In genomic region chr2:239644016-239644415, GRCh38 we compare ENCODE assay signal across 13 cellular contexts.
DNase-seq lines count a peak whose midpoint lies in the region; ATAC-seq and TF ChIP-seq lines count a peak whose summit lies in the region.
"Had no signal": no experiment of that assay in that cellular context is flagged by ENCODE, and none has a peak within 500 bp of the region (broad histone marks: within the 10 kb centered on the region; RNA-seq: fewer than 3 reads in every experiment).

No MANE protein-coding gene starts in this region.

- no peak overlapping the region for H3K56ac ChIP-seq in mesendoderm (ENCODE audit: low read length)

- H3K4me3 ChIP-seq in MG63 (no peak overlapping the region), coronary artery (no peak overlapping the region), mesendoderm (ENCODE audit: low read length) (no peak overlapping the region)
- H3K4me3 ChIP-seq: mucosa of descending colon, right atrium auricular region had no signal

- H3K27me3 ChIP-seq in MG63 (no peaks in the 10 kb centered on the region), mesendoderm (ENCODE audit: insufficient read depth, low read length, poor library complexity) (no peaks in the 10 kb centered on the region)
- H3K27me3 ChIP-seq: right atrium auricular region had no signal

- H3K79me1 ChIP-seq in mesendoderm (ENCODE audit: low read length) = no peaks in the 10 kb centered on the region

- no peak overlapping the region for H2BK5ac ChIP-seq in mesendoderm (ENCODE audit: low read length)

- H3K9me3 Mint-ChIP-seq in CD14-positive monocyte = peaks cover 0 to 7% (median 3%) of the 10 kb centered on the region in 7 donors

- H3K36me3 ChIP-seq in MG63 (no peaks in the 10 kb centered on the region), mesendoderm (ENCODE audit: control insufficient read depth, insufficient read depth, low read length) (no peaks in the 10 kb centered on the region)
- H3K36me3 ChIP-seq: right atrium auricular region had no signal

- H3K9me3 ChIP-seq in MG63 = no peaks in the 10 kb centered on the region
- H3K9me3 ChIP-seq: mucosa of descending colon had no signal

- no peak for ATAC-seq in HG03159 (IDR thresholded peaks at IDR 0.05; ENCODE audit: unreplicated experiment)
- ATAC-seq: mucosa of descending colon had no signal

- H3K27ac ChIP-seq in coronary artery (no peak overlapping the region), mesendoderm (ENCODE audit: low read depth, low read length) (no peak overlapping the region)
- H3K27ac ChIP-seq: right atrium auricular region had no signal

- H3K27ac Mint-ChIP-seq in CD14-positive monocyte = no peak overlapping the region

- H3K4me3 Mint-ChIP-seq in CD14-positive monocyte = no peak overlapping the region

- no peak overlapping the region for H2BK15ac ChIP-seq in mesendoderm (replicated peaks; ENCODE audit: low read depth)

- no peak overlapping the region for H4K8ac ChIP-seq in mesendoderm (ENCODE audit: low read depth, low read length)

- H3K27me3 Mint-ChIP-seq in CD14-positive monocyte (ENCODE audit: low read depth in 3 of 3) = peaks cover 2 to 11% (median 3%) of the 10 kb centered on the region in 3 donors

- 100% methylated on average over 3 of the region's 7 CpGs for WGBS in mesendoderm (ENCODE audit: extremely low coverage, insufficient coverage, low lambda C conversion rate)

- H3K79me2 ChIP-seq in mesendoderm (ENCODE audit: control insufficient read depth, insufficient read depth, low read length) = no peaks in the 10 kb centered on the region

- no peak overlapping the region for H2BK120ac ChIP-seq in mesendoderm (ENCODE audit: low read depth, low read length)

- H3K4ac ChIP-seq in mesendoderm (ENCODE audit: low read depth, low read length) = no peak overlapping the region

- H3K18ac ChIP-seq in mesendoderm (ENCODE audit: low read length) = no peak overlapping the region

- no peak overlapping the region for H2AK5ac ChIP-seq in mesendoderm (ENCODE audit: low read length)

- intact Hi-C loops in CD14-positive monocyte (cut with micrococcal nuclease) = no loop called here

- peak; percentile 8 for DNase-seq in ELR (ENCODE audit: low read depth)
- DNase-seq in MG63 = peak; percentile 45
- peak; percentile 47 for DNase-seq in coronary artery (ENCODE audit: low spot score)
- peak; percentile 35 for DNase-seq in mesendoderm
- no peak for DNase-seq in CD14-positive monocyte (ENCODE audit: low spot score)
- no peak for DNase-seq in AML-193 (lab: John Stamatoyannopoulos, UW)
- no peak for DNase-seq in effector CD8-positive, alpha-beta T cell (lab: John Stamatoyannopoulos, UW)
- DNase-seq: DMS 273 treated with DMSO at 0.1 percent for 48 hours, mucosa of descending colon, NCI-H1694, T1000 had no signal

- no peaks in the 10 kb centered on the region for H3K4me1 ChIP-seq in mesendoderm (ENCODE audit: control insufficient read depth, low read depth, low read length)
- H3K4me1 ChIP-seq: right atrium auricular region had no signal

- H3K9ac ChIP-seq in mesendoderm (ENCODE audit: low read length) = no peak overlapping the region

- no peak overlapping the region for H3K23ac ChIP-seq in mesendoderm (ENCODE audit: low read length)

- H3K36me3 Mint-ChIP-seq in CD14-positive monocyte = no peaks in the 10 kb centered on the region

- no peak for TF ChIP-seq CTCF in coronary artery (IDR thresholded peaks at IDR 0.05)
- TF ChIP-seq CTCF in CD14-positive monocyte (IDR thresholded peaks at IDR 0.05) = no peak

- peaks cover 8% of the 10 kb centered on the region for H3K4me1 Mint-ChIP-seq in CD14-positive monocyte

- H4K5ac ChIP-seq in mesendoderm (ENCODE audit: low read length) = no peak overlapping the region

- H3K4me2 ChIP-seq in mesendoderm (ENCODE audit: low read length) = no peak overlapping the region

Comparison
In these comparisons a context has a peak if more than half of its experiments do, and no peak if none do; other contexts are left out.
1. DNase-seq: peak in ELR (single experiment), MG63 (single experiment), coronary artery (single experiment) and mesendoderm (single experiment); none in CD14-positive monocyte (single experiment), AML-193 (0 of 2) and effector CD8-positive, alpha-beta T cell (single experiment).